8 cellular contexts compared by ENCODE assay signal in the genomic region with DNA sequence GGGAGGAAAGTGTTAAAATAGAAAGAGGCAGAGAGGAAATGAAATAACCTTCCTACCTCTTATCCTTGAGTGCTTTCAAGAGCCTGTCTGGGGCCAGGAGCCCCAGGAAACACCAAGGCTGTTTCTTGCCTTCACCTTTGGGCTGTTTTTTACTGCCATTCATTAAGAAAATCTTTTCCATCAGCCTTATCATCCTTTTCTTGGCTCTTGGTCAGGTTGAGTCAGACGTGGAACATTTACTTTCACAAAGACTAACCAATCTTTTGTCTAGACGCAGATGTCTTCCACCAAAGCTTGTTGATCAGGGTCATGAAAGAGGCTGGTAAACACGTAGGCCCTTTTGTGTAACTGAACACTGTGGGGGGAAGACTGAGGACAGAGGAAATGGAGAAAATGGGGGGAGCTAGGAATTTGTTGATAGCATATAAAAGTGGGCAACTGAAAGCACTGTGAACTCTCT.
DNase-seq lines count a peak whose midpoint lies in the region; ATAC-seq and TF ChIP-seq lines count a peak whose summit lies in the region.

No MANE protein-coding gene starts in this region.

- no peak for TF ChIP-seq CTCF in PC-3 (conservative IDR thresholded peaks at IDR 0.05; ENCODE audit: low read depth, low read length)
- no peak for TF ChIP-seq CTCF in endothelial cell (IDR thresholded peaks at IDR 0.05; ENCODE audit: unreplicated experiment)

- no peaks in the 10 kb centered on the region for H3K79me2 ChIP-seq in PC-3 (ENCODE audit: low read length)

- H2AFZ ChIP-seq in PC-3 (ENCODE audit: low read length), result peak overlapping the region; percentile 35; the same call in 1 of the 2 replicates

- H3K27me3 Mint-ChIP-seq in endothelial cell (ENCODE audit: unreplicated experiment), result peaks cover 4% of the 10 kb centered on the region

- H3K4me3 ChIP-seq in PC-3 (ENCODE audit: low read length), result no peak overlapping the region

- no TSS peak for BruUV-seq in PC-3 (replicated peaks; lab: Mats Ljungman, UMichigan)

- no peaks in the 10 kb centered on the region for H3K9me3 Mint-ChIP-seq in endothelial cell (ENCODE audit: unreplicated experiment)

- H3K27ac ChIP-seq in PC-3 (ENCODE audit: low read length), result peak overlapping the region; percentile 27

- H3K4me1 Mint-ChIP-seq in endothelial cell (ENCODE audit: unreplicated experiment), result peaks cover 10% of the 10 kb centered on the region

- H3K4me2 ChIP-seq in PC-3 (ENCODE audit: low read length), result peak overlapping the region; percentile 25

- DNase-seq in DMS79 treated with DMSO at 0.1 percent for 48 hours (lab: John Stamatoyannopoulos, UW) (peak; percentile 42), PC-3 (peak; percentile 86), kidney glomerular epithelial cell (lab: John Stamatoyannopoulos, UW) (peak; percentile 52), retina (no peak), GDM1 (lab: John Stamatoyannopoulos, UW) (no peak), endothelial cell (ENCODE audit: low spot score) (no peak)

- no peaks in the 10 kb centered on the region for H3K36me3 ChIP-seq in PC-3 (ENCODE audit: low read depth, low read length)

- H3K9me3 ChIP-seq in PC-3 (ENCODE audit: low read length), result no peaks in the 10 kb centered on the region

- CTCF ChIA-PET in PC-3 (lab: Charles Lee), result interaction anchor here (0.7 kb wide), 1 partner anchor 174 kb away, joined by 4 read pairs; no protein-coding TSS in a partner anchor

- H3K27me3 ChIP-seq in PC-3 (ENCODE audit: low read length), result no peaks in the 10 kb centered on the region

- H4K20me1 ChIP-seq in PC-3 (ENCODE audit: low read length), result no peaks in the 10 kb centered on the region

- no peak overlapping the region for H3K4me3 Mint-ChIP-seq in endothelial cell (ENCODE audit: unreplicated experiment)

- H3K9me2 ChIP-seq in PC-3 (replicated peaks; ENCODE audit: low read length), result no peaks in the 10 kb centered on the region

- no peaks in the 10 kb centered on the region for H3F3A ChIP-seq in PC-3 (ENCODE audit: low read length, unreplicated experiment)

- H3K36me3 Mint-ChIP-seq in endothelial cell (ENCODE audit: low read depth, unreplicated experiment), result no peaks in the 10 kb centered on the region

- intact Hi-C loops in PC-3 (cut with micrococcal nuclease), result loop anchor here (10.0 kb wide), 1 partner anchor 615 kb away; no protein-coding TSS in a partner anchor

- no peak overlapping the region for H3K27ac Mint-ChIP-seq in endothelial cell (ENCODE audit: unreplicated experiment)

- POLR2A ChIA-PET in PC-3 (lab: Charles Lee; ENCODE audit: unreplicated experiment), result no interaction called here

- peak; percentile 29 for ATAC-seq in GM21825 (IDR thresholded peaks at IDR 0.05; ENCODE audit: unreplicated experiment)
- ATAC-seq in PC-3, result peak; percentile 86
- no peak for ATAC-seq in GM19023 (IDR thresholded peaks at IDR 0.05; ENCODE audit: unreplicated experiment)

- H3K4me1 ChIP-seq in PC-3 (ENCODE audit: insufficient read depth, low read length), result peaks cover 17% of the 10 kb centered on the region

- H3K9ac ChIP-seq in PC-3 (ENCODE audit: low read length), result no peak overlapping the region; the same call in 1 of the 2 replicates

Comparison
In these comparisons a context has a peak if more than half of its experiments do, and no peak if none do; other contexts are left out.
1. DNase-seq: peak in DMS79 treated with DMSO at 0.1 percent for 48 hours (single experiment), PC-3 (single experiment) and kidney glomerular epithelial cell (single experiment); none in retina (single experiment), GDM1 (single experiment) and endothelial cell (single experiment).